Comparison of ENCODE assay signal across 9 cellular contexts in genomic region chr19:47258434-47258833, GRCh38. TPM values are rescaled to one million over a fixed set of nuclear protein-coding genes. Genes with fewer than 3 reads are reported as not detected.
A peak's percentile ranks its signal among the peaks of the same experiment; 100 is the strongest.
DNase-seq lines count a peak whose midpoint lies in the region; ATAC-seq and TF ChIP-seq lines count a peak whose summit lies in the region.
"Had no signal": no experiment of that assay in that cellular context is flagged by ENCODE, and none has a peak within 500 bp of the region (broad histone marks: within the 10 kb centered on the region; RNA-seq: fewer than 3 reads in every experiment).

No MANE protein-coding gene starts in this region.

- no peak for DNase-seq in GM23338 (ENCODE audit: low spot score)
- no peak for DNase-seq in WERI-Rb-1
- no peak for DNase-seq in fibroblast of villous mesenchyme (ENCODE audit: low read depth)
- DNase-seq in gastrocnemius medialis: no peak
- no peak for DNase-seq in posterior vena cava (ENCODE audit: low spot score)
- DNase-seq in inferior parietal cortex (ENCODE audit: extremely low spot score): no peak

- no peak overlapping the region for H3K27ac Mint-ChIP-seq in GM23338

- in situ Hi-C loops in gastrocnemius medialis (cut with MboI; ENCODE audit: low sequenced_read_pairs in 4 of 4): no loop called here

- peak overlapping the region; percentile 88 for H3K4me3 Mint-ChIP-seq in GM23338

- no peak overlapping the region for H2AFZ ChIP-seq in GM23338

- peaks cover 10% of the 10 kb centered on the region; the same call in 1 of the 2 replicates for H3K4me1 ChIP-seq in GM23338 (ENCODE audit: insufficient read depth)
- H3K4me1 ChIP-seq in gastrocnemius medialis: peaks cover 16% of the 10 kb centered on the region in 2 donors

- no peak for TF ChIP-seq CTCF in GM23338 (conservative IDR thresholded peaks at IDR 0.05; ENCODE audit: low read depth in 2 of 2)
- no peak for TF ChIP-seq CTCF in WERI-Rb-1 (IDR thresholded peaks at IDR 0.05; ENCODE audit: low read depth, low read length)
- no peak for TF ChIP-seq CTCF in fibroblast of villous mesenchyme (IDR thresholded peaks at IDR 0.05; ENCODE audit: insufficient read depth, low read depth, low read length)
- no peak for TF ChIP-seq CTCF in gastrocnemius medialis (IDR thresholded peaks at IDR 0.05 in 4 of 5, conservative IDR thresholded peaks at IDR 0.05 in 1 of 5)

- intact Hi-C loops in gastrocnemius medialis (cut with DNase I; ENCODE audit: low total_unique reads): loop anchor here (5.0 kb wide), 1 partner anchor 999 kb away; the partner anchor contains the start of gene CARD8
- intact Hi-C loops in posterior vena cava (cut with DNase I): no loop called here

- peaks cover 15% of the 10 kb centered on the region for H3K79me2 ChIP-seq in GM23338 (replicated peaks; ENCODE audit: insufficient read depth)

- H4K20me1 ChIP-seq in GM23338 (replicated peaks; ENCODE audit: insufficient read depth): no peaks in the 10 kb centered on the region; the same call in 1 of the 2 replicates

- no peaks in the 10 kb centered on the region for H3K9me3 ChIP-seq in WERI-Rb-1 (ENCODE audit: severe bottlenecking)
- no peaks in the 10 kb centered on the region for H3K9me3 ChIP-seq in gastrocnemius medialis

- peaks cover 49% of the 10 kb centered on the region for H3K36me3 Mint-ChIP-seq in GM23338 (ENCODE audit: low read depth)

- H3K4me3 ChIP-seq in GM23338 (peak overlapping the region; percentile 54), WERI-Rb-1 (ENCODE audit: low read depth, low read length) (no peak overlapping the region), fibroblast of villous mesenchyme (ENCODE audit: low read depth, low read length) (peak overlapping the region; percentile 75), gastrocnemius medialis (peak overlapping the region in 1 of 4 donors; percentile 72)

- H3K9me2 ChIP-seq in GM23338 (ENCODE audit: insufficient read depth): no peaks in the 10 kb centered on the region

- H3K4me2 ChIP-seq in GM23338: peak overlapping the region; percentile 82

- ATAC-seq in GM23338 (no peak), gastrocnemius medialis (no peak), GM21723 (IDR thresholded peaks at IDR 0.05; ENCODE audit: unreplicated experiment) (no peak), HG03039 (IDR thresholded peaks at IDR 0.05; ENCODE audit: unreplicated experiment) (no peak)

- H3K36me3 ChIP-seq in GM23338 (ENCODE audit: insufficient read depth) (peaks cover 8% of the 10 kb centered on the region), WERI-Rb-1 (peaks cover 43% of the 10 kb centered on the region), gastrocnemius medialis (peaks cover 0 to 37% of the 10 kb centered on the region in 2 donors)

- H3K4me1 Mint-ChIP-seq in GM23338: peaks cover 16% of the 10 kb centered on the region

- no peaks in the 10 kb centered on the region for H3K27me3 ChIP-seq in GM23338 (ENCODE audit: insufficient read depth)
- no peaks in the 10 kb centered on the region for H3K27me3 ChIP-seq in WERI-Rb-1 (ENCODE audit: insufficient read depth, low read depth, severe bottlenecking)
- H3K27me3 ChIP-seq in gastrocnemius medialis: no peaks in the 10 kb centered on the region

- H3K27me3 Mint-ChIP-seq in GM23338 (ENCODE audit: insufficient read depth, low read depth, poor library complexity): peaks cover 12% of the 10 kb centered on the region

- peaks cover 17% of the 10 kb centered on the region; the same call in 1 of the 2 replicates for H3F3A ChIP-seq in GM23338 (replicated peaks; ENCODE audit: low read depth)

- H3K27ac ChIP-seq in GM23338 (ENCODE audit: low read depth) (0 out of 2 replicates have a peak overlapping the region, but pooled peaks have one; percentile 92), WERI-Rb-1 (peak overlapping the region; percentile 92), gastrocnemius medialis (peak overlapping the region; percentile 82 to 95 (median 91))

- H3K9me3 Mint-ChIP-seq in GM23338: no peaks in the 10 kb centered on the region; the same call in 1 of the 3 replicates

- TF ChIP-seq POLR2A in gastrocnemius medialis (IDR thresholded peaks at IDR 0.05): no peak

TF ChIP-seq in GM23338, 12 proteins besides CTCF, POLR2A, EP300 and RAD21 (continues in another document):
- TF ChIP-seq ETS1 (IDR thresholded peaks at IDR 0.05) (no peak), EZH2phosphoT487 (IDR thresholded peaks at IDR 0.05; ENCODE audit: unreplicated experiment) (no peak), REST (IDR thresholded peaks at IDR 0.05; ENCODE audit: unreplicated experiment) (no peak), NANOG (IDR thresholded peaks at IDR 0.05; ENCODE audit: borderline replicate concordance) (no peak), ZNF114 (CRISPR knock-in tag; IDR thresholded peaks at IDR 0.05) (no peak), CREB1 (CRISPR knock-in tag; IDR thresholded peaks at IDR 0.05; ENCODE audit: low read depth) (no peak), EZH2 (IDR thresholded peaks at IDR 0.05; ENCODE audit: low read depth, unreplicated experiment) (no peak), JUNB (IDR thresholded peaks at IDR 0.05; ENCODE audit: unreplicated experiment) (no peak)

RNA-seq across cellular contexts. Expression of gene CCDC9, which starts 2.1 kb away (rescaled TPM):
- total RNA-seq in GM23338 (2014; rRNA removed; shearing (Covaris generic)): 14.5 and 17.3 TPM in 2 replicates
- polyA plus RNA-seq in GM23338 (2016; fragmentation: Nextera tagmentation; extraction: Ambion mirVana): 15.0 and 15.3 TPM in 2 replicates
- total RNA-seq in fibroblast of villous mesenchyme: 7.3 and 8.4 TPM in 2 replicates
- total RNA-seq in gastrocnemius medialis: 10 to 100 TPM; 13.1 to 22.7 (median 18.5) TPM
- 10 to 100 TPM; 31.6 to 33.5 TPM for total RNA-seq in posterior vena cava

RNA-seq across cellular contexts. Expression of gene INAFM1, which starts 16.3 kb away (rescaled TPM):
- 1.7 and 2.9 TPM in 2 replicates for total RNA-seq in GM23338 (2014; rRNA removed; shearing (Covaris generic))
- polyA plus RNA-seq in GM23338 (2016; fragmentation: Nextera tagmentation; extraction: Ambion mirVana): 10.2 and 12.7 TPM in 2 replicates
- total RNA-seq in fibroblast of villous mesenchyme (2.6 and 4.2 TPM in 2 replicates), gastrocnemius medialis (1 to 10 TPM; 3.9 to 8.5 (median 7.2) TPM), posterior vena cava (10 to 100 TPM; 28.2 to 38.6 TPM)

RNA-seq across cellular contexts. Expression of gene BBC3, which starts 27.4 kb away (rescaled TPM):
- total RNA-seq in GM23338 (2014; rRNA removed; shearing (Covaris generic)): 27.8 and 31.9 TPM in 2 replicates
- 23.4 and 25.8 TPM in 2 replicates for polyA plus RNA-seq in GM23338 (2016; fragmentation: Nextera tagmentation; extraction: Ambion mirVana)
- total RNA-seq in fibroblast of villous mesenchyme: 6.0 and 14.2 TPM in 2 replicates
- 1 to 10 TPM; 3.4 to 7.6 (median 4.2) TPM for total RNA-seq in gastrocnemius medialis
- total RNA-seq in posterior vena cava: 1 to 10 TPM; 3.7 to 4.2 TPM

RNA-seq across cellular contexts. Expression of gene C5AR1, which starts 51.2 kb away (rescaled TPM):
- 0.58 TPM in 1 of 2 replicates, not detected in the other for total RNA-seq in GM23338 (2014; rRNA removed; shearing (Covaris generic))
- 0.08 TPM in 1 of 2 replicates, not detected in the other for polyA plus RNA-seq in GM23338 (2016; fragmentation: Nextera tagmentation; extraction: Ambion mirVana)
- total RNA-seq in fibroblast of villous mesenchyme (0.32 and 0.43 TPM in 2 replicates), gastrocnemius medialis (1 to 10 TPM in 3 of 4 donors, under 1 TPM in 1; 0.27 to 3.7 (median 2.1) TPM), posterior vena cava (10 to 100 TPM; 30.6 to 33.4 TPM)
- polyA plus RNA-seq: neural cell had no signal
